In the genomic region with DNA sequence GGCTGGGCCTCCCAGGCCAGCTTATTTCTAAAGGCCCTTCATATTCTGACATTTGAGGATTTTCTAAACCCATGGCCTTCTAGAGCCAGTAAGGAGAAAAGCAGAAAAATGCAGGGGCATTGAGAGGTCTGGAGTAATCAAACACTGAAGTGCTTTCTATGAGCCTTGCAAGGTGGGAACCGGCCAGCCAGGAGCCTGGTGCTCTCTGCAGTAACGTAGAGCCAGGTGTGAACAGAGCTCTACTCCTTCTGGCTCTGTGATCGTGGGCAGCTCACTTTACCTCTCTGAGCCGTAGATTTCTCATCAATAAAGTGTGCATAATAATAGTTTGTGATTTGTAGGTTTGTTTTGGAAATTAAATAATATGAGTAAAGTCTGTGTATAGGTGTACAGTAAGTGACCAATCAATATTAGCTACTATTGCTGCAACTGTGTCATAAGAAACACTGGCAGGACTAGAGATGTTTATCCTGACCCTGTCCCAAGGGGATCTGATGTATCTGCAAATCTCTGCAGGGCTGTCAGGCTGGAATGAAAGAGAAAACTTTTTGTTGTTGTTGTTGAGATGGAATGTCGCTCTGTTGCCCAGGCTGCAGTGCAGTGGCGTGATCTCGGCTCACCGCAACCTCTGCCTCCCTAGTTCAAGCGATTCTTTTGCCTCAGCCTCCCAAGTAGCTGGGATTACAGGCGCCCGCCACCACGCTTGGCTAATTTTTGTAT, we compare ENCODE assay signal across 13 cellular contexts. TPM values are rescaled to one million over a fixed set of nuclear protein-coding genes. Genes with fewer than 3 reads are reported as not detected.
DNase-seq lines count a peak whose midpoint lies in the region; ATAC-seq and TF ChIP-seq lines count a peak whose summit lies in the region.
"Had no signal": no experiment of that assay in that cellular context is flagged by ENCODE, and none has a peak within 500 bp of the region (broad histone marks: within the 10 kb centered on the region; RNA-seq: fewer than 3 reads in every experiment).

No MANE protein-coding gene starts in this region.

- H3K4me2 ChIP-seq in MM.1S (ENCODE audit: low read depth, low read length) = no peak overlapping the region

- H3K9me3 Mint-ChIP-seq in HFFc6 = no peaks in the 10 kb centered on the region
- H3K9me3 Mint-ChIP-seq: memory B cell had no signal

- no peaks in the 10 kb centered on the region; the same call in 1 of the 2 replicates for H3K27me3 Mint-ChIP-seq in HFFc6 (ENCODE audit: insufficient read depth)
- H3K27me3 Mint-ChIP-seq: memory B cell had no signal

- H3K79me2 ChIP-seq in MM.1S (ENCODE audit: low read length) = no peaks in the 10 kb centered on the region

- peaks cover under 1% of the 10 kb centered on the region for H3K36me3 Mint-ChIP-seq in HFFc6 (ENCODE audit: low read depth)

- H3K27ac ChIP-seq in breast epithelium (peak overlapping the region; percentile 81 to 97), left lung (peak overlapping the region; percentile 74 to 88), spleen (peak overlapping the region in 7 of 8 donors; percentile 82 to 89 (median 86)), MM.1S (ENCODE audit: low read length) (no peak overlapping the region)

- intact Hi-C loops in breast epithelium (cut with DNase I; ENCODE audit: low total_unique reads) = no loop called here
- intact Hi-C loops in left lung (cut with DNase I) = loop anchor here in 1 of 2 donors (10.0 kb wide), 1 partner anchor 68 kb away; no protein-coding TSS in a partner anchor
- intact Hi-C loops in spleen (cut with DNase I; ENCODE audit: low total_unique reads) = no loop called here

- H3K9ac ChIP-seq in MM.1S (ENCODE audit: low read length) = no peak overlapping the region

- H3K9me3 ChIP-seq in breast epithelium = no peaks in the 10 kb centered on the region
- H3K9me3 ChIP-seq in left lung = no peaks in the 10 kb centered on the region
- H3K9me3 ChIP-seq in spleen = no peaks in the 10 kb centered on the region
- no peaks in the 10 kb centered on the region for H3K9me3 ChIP-seq in MM.1S (replicated peaks; ENCODE audit: insufficient read depth, low read length)
- H3K9me3 ChIP-seq: MG63 had no signal

- peaks cover 21 to 38% of the 10 kb centered on the region in 2 donors for H3K4me1 ChIP-seq in breast epithelium
- H3K4me1 ChIP-seq in left lung = peaks cover 49 to 83% of the 10 kb centered on the region in 2 donors
- H3K4me1 ChIP-seq in spleen = peaks cover 29 to 100% (median 62%) of the 10 kb centered on the region in 6 donors
- no peaks in the 10 kb centered on the region for H3K4me1 ChIP-seq in MM.1S (ENCODE audit: low read length)

- H3F3A ChIP-seq in MM.1S (ENCODE audit: insufficient read depth, low read length) = no peaks in the 10 kb centered on the region

- DNase-seq in HFFc6 (no peak), breast epithelium (ENCODE audit: low spot score in 2 of 2) (no peak), left lung (no peak), spleen (no peak), MM.1S (no peak), COR-L47 (lab: John Stamatoyannopoulos, UW) (no peak), SIG-M5 treated with dmso at 0.1 percent for 504 hours (lab: John Stamatoyannopoulos, UW; ENCODE audit: unreplicated experiment) (no peak)
- DNase-seq: foreskin melanocyte, NCI-H748 treated with DMSO at 0.1 percent for 48 hours, small intestine had no signal

- no peak for TF ChIP-seq CTCF in HFFc6 (IDR thresholded peaks at IDR 0.05)
- no peak for TF ChIP-seq CTCF in breast epithelium (IDR thresholded peaks at IDR 0.05)
- TF ChIP-seq CTCF in left lung (IDR thresholded peaks at IDR 0.05) = no peak
- TF ChIP-seq CTCF in spleen (IDR thresholded peaks at IDR 0.05 in 8 of 11, conservative IDR thresholded peaks at IDR 0.05 in 3 of 11) = no peak
- no peak for TF ChIP-seq CTCF in MM.1S (IDR thresholded peaks at IDR 0.05; ENCODE audit: low read length)

- H3K27me3 ChIP-seq in breast epithelium (no peaks in the 10 kb centered on the region), left lung (no peaks in the 10 kb centered on the region), spleen (replicated peaks in 1 of 7) (no peaks in the 10 kb centered on the region), MM.1S (replicated peaks; ENCODE audit: insufficient read depth, low read length) (no peaks in the 10 kb centered on the region; the same call in 1 of the 2 replicates)
- H3K27me3 ChIP-seq: MG63 had no signal

- no peak overlapping the region for H2AFZ ChIP-seq in MM.1S (ENCODE audit: low read length)

- H3K36me3 ChIP-seq in breast epithelium (no peaks in the 10 kb centered on the region), left lung (peaks cover 0 to 1% of the 10 kb centered on the region in 2 donors), spleen (peaks cover 0 to 5% (median 4%) of the 10 kb centered on the region in 6 donors), MM.1S (replicated peaks; ENCODE audit: insufficient read depth, low read length) (no peaks in the 10 kb centered on the region)
- H3K36me3 ChIP-seq: MG63 had no signal

- H4K20me1 ChIP-seq in MM.1S (ENCODE audit: insufficient read depth, low read length) = no peaks in the 10 kb centered on the region

- peak overlapping the region; percentile 89 for H3K4me3 Mint-ChIP-seq in HFFc6
- H3K4me3 Mint-ChIP-seq: memory B cell had no signal

- H3K9me2 ChIP-seq in MM.1S (replicated peaks; ENCODE audit: insufficient read depth, low read length) = no peaks in the 10 kb centered on the region

- H3K4me1 Mint-ChIP-seq in HFFc6 (ENCODE audit: low read depth) = peaks cover 78% of the 10 kb centered on the region

- ATAC-seq in left lung (peak; percentile 5), HG02852 (IDR thresholded peaks at IDR 0.05; ENCODE audit: unreplicated experiment) (no peak)

- H3K27ac Mint-ChIP-seq in HFFc6 = peak overlapping the region; percentile 94
- H3K27ac Mint-ChIP-seq: memory B cell had no signal

- 80 to 88% (median 84%) methylated on average over 12 of the region's 12 CpGs for WGBS in spleen, 5 donors

- TF ChIP-seq POLR2A in breast epithelium (IDR thresholded peaks at IDR 0.05) = no peak
- TF ChIP-seq POLR2A in spleen (IDR thresholded peaks at IDR 0.05) = no peak

- no peak overlapping the region for H3K4me3 ChIP-seq in breast epithelium
- H3K4me3 ChIP-seq in left lung = peak overlapping the region in 1 of 2 donors; percentile 32
- H3K4me3 ChIP-seq in spleen = peak overlapping the region in 5 of 8 donors; percentile 15 to 60 (median 30)
- H3K4me3 ChIP-seq in MM.1S (ENCODE audit: low read length) = no peak overlapping the region
- H3K4me3 ChIP-seq: MG63 had no signal

RNA-seq across cellular contexts. Expression of gene SYNPO, which starts 2.7 kb away (rescaled TPM):
- total RNA-seq in HFFc6 (2021; fragmentation: NEBNext Ultra II Directional; extraction: Animal tissue kit (Norgen Biotek cat#: 25700)) = 10 to 100 TPM; 35.6 to 50.7 (median 47.8) TPM
- 10 to 100 TPM in 2 of 3 donors, 1 to 10 TPM in 1; 6.3 to 22.4 (median 15.4) TPM for total RNA-seq in breast epithelium
- 100 to 1,000 TPM in 1 of 2 donors, 10 to 100 TPM in 1; 80.4 to 114 TPM for total RNA-seq in left lung
- 100 to 1,000 TPM in 2 of 7 donors, 10 to 100 TPM in 5; 38.9 to 133 (median 68.9) TPM for total RNA-seq in spleen
- 10 to 100 TPM in 1 of 3 donors, 1 to 10 TPM in 2; 6.9 to 28.0 (median 9.3) TPM for polyA plus RNA-seq in spleen

RNA-seq across cellular contexts. Expression of gene MYOZ3, which starts 17.9 kb away (rescaled TPM):
- total RNA-seq in HFFc6 (2021; fragmentation: NEBNext Ultra II Directional; extraction: Animal tissue kit (Norgen Biotek cat#: 25700)) = under 1 TPM in 2 of 6 experiments, not detected in 4; 0.05 to 0.14 TPM
- total RNA-seq in breast epithelium (under 1 TPM; under 0.01 to 0.33 (median 0.15) TPM), left lung (1 to 10 TPM in 1 of 2 donors, under 1 TPM in 1; 0.79 to 3.1 TPM), spleen (1 to 10 TPM in 3 of 7 donors, under 1 TPM in 3, not detected in 1; 0.26 to 1.2 (median 0.81) TPM)
- under 1 TPM; 0.04 to 0.32 (median 0.14) TPM for polyA plus RNA-seq in spleen

RNA-seq across cellular contexts. Expression of gene RBM22, which starts 57.7 kb away (rescaled TPM):
- total RNA-seq in HFFc6 (2021; fragmentation: NEBNext Ultra II Directional; extraction: Animal tissue kit (Norgen Biotek cat#: 25700)) = 10 to 100 TPM; 32.6 to 40.2 (median 35.4) TPM
- total RNA-seq in breast epithelium (10 to 100 TPM; 40.5 to 57.8 (median 44.9) TPM), left lung (10 to 100 TPM; 36.4 to 48.1 TPM), spleen (10 to 100 TPM; 52.3 to 66.9 (median 59.6) TPM)
- 10 to 100 TPM; 31.4 to 47.3 (median 45.3) TPM for polyA plus RNA-seq in spleen

Comparison
In these comparisons a context has a peak if more than half of its experiments do, and no peak if none do; other contexts are left out.
1. H3K4me3 ChIP-seq: peak in spleen (5 of 8); none in breast epithelium (0 of 3) and MM.1S (single experiment).